8 cellular contexts compared by ENCODE assay signal in the genomic region with DNA sequence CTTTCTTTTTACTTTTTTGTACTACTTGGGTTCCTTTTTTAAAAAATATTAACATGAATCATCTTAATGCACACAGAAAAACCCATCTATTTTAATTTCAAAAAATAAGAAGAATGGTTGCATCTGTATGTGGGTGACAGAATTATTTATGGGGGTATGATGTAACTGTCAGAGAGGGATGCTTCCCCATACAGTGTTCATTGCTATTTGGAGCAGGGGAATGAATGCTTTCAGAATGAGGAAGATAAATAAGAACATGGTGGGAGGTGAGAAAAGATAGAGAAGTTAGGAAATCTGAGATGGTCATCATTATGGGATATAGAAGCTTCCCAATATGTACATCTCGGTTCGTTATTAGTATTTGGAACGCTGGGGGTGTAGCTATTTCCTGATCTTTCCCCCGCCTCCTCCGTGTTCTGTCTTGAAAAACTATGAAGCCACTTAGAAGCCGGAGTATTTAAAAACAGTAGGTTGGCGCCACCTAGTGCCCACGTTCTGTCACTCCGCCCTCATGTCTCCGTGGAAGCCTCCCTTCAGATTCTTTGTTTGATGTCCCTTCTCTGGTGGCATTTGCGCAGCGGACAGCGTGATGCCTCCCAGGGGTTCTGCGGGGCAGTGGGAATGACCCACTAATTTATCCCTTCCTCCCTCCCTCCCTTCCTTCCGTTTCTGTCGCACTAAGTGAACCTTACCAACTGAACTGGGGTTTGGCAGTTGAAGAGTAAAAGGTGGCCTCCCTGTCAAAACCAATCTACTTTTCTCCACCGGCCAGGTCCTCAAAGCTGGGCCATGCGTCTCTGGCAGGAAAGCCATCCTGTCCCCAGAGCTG.
DNase-seq lines count a peak whose midpoint lies in the region; ATAC-seq and FAIRE-seq lines count a peak whose summit lies in the region.

No MANE protein-coding gene starts in this region.

- ATAC-seq in GM21786 (IDR thresholded peaks at IDR 0.05; ENCODE audit: unreplicated experiment): peak; percentile 84

- no peak overlapping the region for H3K4me3 ChIP-seq in SJSA1

- H3K4me1 ChIP-seq in SJSA1 (replicated peaks): no peaks in the 10 kb centered on the region

- intact Hi-C loops in posterior vena cava (cut with DNase I): loop anchor here (5.0 to 10.0 kb wide), 3 partner anchors 324 to 626 kb away; a partner anchor contains a TSS

- DNase-seq in DMS53 treated with DMSO at 0.1 percent for 48 hours (lab: John Stamatoyannopoulos, UW; ENCODE audit: unreplicated experiment) (peak; percentile 13), LoVo (ENCODE audit: low spot score) (peak; percentile 75), SJSA1 (ENCODE audit: low read depth in 1 of 2, low spot score in 2 of 2) (peak; percentile 51 to 53), germinal center (ENCODE audit: low spot score) (peak; percentile 69), posterior vena cava (ENCODE audit: low spot score) (peak; percentile 90), urothelium cell line (ENCODE audit: low spot score) (peak; percentile 76)
- peak; percentile 60 for DNase-seq in activated naive CD4-positive, alpha-beta T cell treated with Interleukin-2 at 50 U/mL for 16 hours

- no peaks in the 10 kb centered on the region for H3K36me3 ChIP-seq in SJSA1

- H3K9me3 ChIP-seq in SJSA1 (replicated peaks): no peaks in the 10 kb centered on the region

- H3K27me3 ChIP-seq in SJSA1 (replicated peaks): no peaks in the 10 kb centered on the region

- FAIRE-seq in urothelium cell line (lab: Jason Lieb, UNC): no peak

- no peak overlapping the region for H3K27ac ChIP-seq in SJSA1

Comparison
In these comparisons a context has a peak if more than half of its experiments do, and no peak if none do; other contexts are left out.
1. DNase-seq: peak in every context shown above with its lines; median percentile 90 in posterior vena cava; 76 in urothelium cell line; 75 in LoVo; 69 in germinal center; 60 in activated naive CD4-positive, alpha-beta T cell treated with Interleukin-2 at 50 U/mL for 16 hours; 52 in SJSA1; 13 in DMS53 treated with DMSO at 0.1 percent for 48 hours.